Comparison of ENCODE assay signal across 16 cellular contexts in the genomic region with DNA sequence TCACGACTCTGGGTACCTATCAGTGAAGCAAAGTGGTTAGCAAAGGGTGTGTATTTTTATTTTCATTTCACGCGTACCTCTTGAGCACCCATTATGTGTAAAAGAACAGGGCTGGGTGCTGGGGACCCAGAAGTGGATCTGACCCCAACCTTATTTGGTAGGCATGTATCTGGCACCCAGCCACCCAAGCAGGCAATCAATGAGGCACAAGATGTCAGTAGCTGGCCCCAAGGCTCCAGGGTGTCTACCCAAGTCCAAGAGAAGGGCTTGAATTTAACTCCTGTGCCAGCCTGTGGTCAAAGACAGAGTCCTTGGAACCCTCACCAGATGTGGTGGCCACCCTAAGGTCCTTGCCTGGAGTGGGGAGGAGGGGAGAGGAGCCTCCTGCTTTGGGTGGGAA. TPM values are rescaled to one million over a fixed set of nuclear protein-coding genes. Genes with fewer than 3 reads are reported as not detected.
DNase-seq lines count a peak whose midpoint lies in the region; ATAC-seq, FAIRE-seq and TF ChIP-seq lines count a peak whose summit lies in the region.
"Had no signal": no experiment of that assay in that cellular context is flagged by ENCODE, and none has a peak within 500 bp of the region (broad histone marks: within the 10 kb centered on the region; RNA-seq: fewer than 3 reads in every experiment).

No MANE protein-coding gene starts in this region.

- ATAC-seq in activated CD4-positive, alpha-beta T cell treated with anti-CD3 and anti-CD28 coated beads for 36 hours, result no peak

- TF ChIP-seq CTCF in Peyer's patch (IDR thresholded peaks at IDR 0.05) (no peak), kidney (IDR thresholded peaks at IDR 0.05; ENCODE audit: borderline replicate concordance, extremely low read depth, insufficient read depth) (no peak), type B pancreatic cell (conservative IDR thresholded peaks at IDR 0.05) (no peak)

- H3K36me3 Mint-ChIP-seq in activated CD4-positive, alpha-beta T cell treated with anti-CD3 and anti-CD28 coated beads, Interleukin-2, amount 10 ng/mL, durations not matched to agents 7 days and 5 days (ENCODE audit: low read depth), result peaks cover 32% of the 10 kb centered on the region
- peaks cover 17% of the 10 kb centered on the region for H3K36me3 Mint-ChIP-seq in activated CD4-positive, alpha-beta T cell treated with anti-CD3 and anti-CD28 coated beads for 36 hours (ENCODE audit: low read depth)
- peaks cover 16% of the 10 kb centered on the region for H3K36me3 Mint-ChIP-seq in type B pancreatic cell

- H3K9me3 ChIP-seq in Peyer's patch, result no peaks in the 10 kb centered on the region
- H3K9me3 ChIP-seq in kidney (ENCODE audit: control insufficient read depth in 1 of 2, low read length in 2 of 2), result no peaks in the 10 kb centered on the region
- H3K9me3 ChIP-seq in subcutaneous abdominal adipose tissue (ENCODE audit: control insufficient read depth in 5 of 5, low read length in 5 of 5), result no peaks in the 10 kb centered on the region
- H3K9me3 ChIP-seq: HAP-1 had no signal

- peaks cover 57% of the 10 kb centered on the region for H3K4me1 Mint-ChIP-seq in activated CD4-positive, alpha-beta T cell treated with anti-CD3 and anti-CD28 coated beads, Interleukin-2, amount 10 ng/mL, durations not matched to agents 7 days and 5 days
- H3K4me1 Mint-ChIP-seq in activated CD4-positive, alpha-beta T cell treated with anti-CD3 and anti-CD28 coated beads for 36 hours, result peaks cover 54% of the 10 kb centered on the region
- H3K4me1 Mint-ChIP-seq in type B pancreatic cell (ENCODE audit: unreplicated experiment), result peaks cover 43% of the 10 kb centered on the region

- H3K27ac ChIP-seq in Peyer's patch, result peak overlapping the region in 3 of 4 donors; percentile 17 to 96 (median 25)
- H3K27ac ChIP-seq in kidney (ENCODE audit: low read depth in 2 of 2, low read length in 2 of 2), result no peak overlapping the region
- H3K27ac ChIP-seq in subcutaneous abdominal adipose tissue (ENCODE audit: low read depth, low read length), result peak overlapping the region; percentile 90

- H3K36me3 ChIP-seq in Peyer's patch, result peaks cover 0 to 17% (median 0%) of the 10 kb centered on the region in 3 donors
- H3K36me3 ChIP-seq in kidney (ENCODE audit: control insufficient read depth in 1 of 2, insufficient read depth in 2 of 2, low read length in 2 of 2), result peaks cover 4 to 11% of the 10 kb centered on the region in 2 donors
- H3K36me3 ChIP-seq in subcutaneous abdominal adipose tissue (ENCODE audit: control insufficient read depth in 5 of 5, insufficient read depth in 5 of 5, low read length in 5 of 5), result peaks cover 5 to 59% (median 35%) of the 10 kb centered on the region in 5 donors

- peaks cover 0 to 59% (median 28%) of the 10 kb centered on the region in 4 donors for H3K4me1 ChIP-seq in Peyer's patch
- H3K4me1 ChIP-seq in kidney (ENCODE audit: control insufficient read depth in 1 of 2, insufficient read depth in 1 of 2, low read depth in 1 of 2, low read length in 2 of 2), result peaks cover 19 to 37% of the 10 kb centered on the region in 2 donors
- H3K4me1 ChIP-seq in subcutaneous abdominal adipose tissue (ENCODE audit: control insufficient read depth in 5 of 5, insufficient read depth in 5 of 5, low read length in 5 of 5), result peaks cover 29 to 88% (median 84%) of the 10 kb centered on the region in 5 donors

- FAIRE-seq in kidney (lab: Jason Lieb, UNC), result no peak
- FAIRE-seq: GM12891 had no signal

- no peaks in the 10 kb centered on the region for H3K27me3 Mint-ChIP-seq in activated CD4-positive, alpha-beta T cell treated with anti-CD3 and anti-CD28 coated beads, Interleukin-2, amount 10 ng/mL, durations not matched to agents 7 days and 5 days
- no peaks in the 10 kb centered on the region for H3K27me3 Mint-ChIP-seq in activated CD4-positive, alpha-beta T cell treated with anti-CD3 and anti-CD28 coated beads for 36 hours
- H3K27me3 Mint-ChIP-seq in type B pancreatic cell, result no peaks in the 10 kb centered on the region

- POLR2A ChIA-PET in activated CD4-positive, alpha-beta T cell treated with anti-CD3 and anti-CD28 coated beads, Interleukin-2, amount 10 ng/mL, durations not matched to agents 7 days and 5 days (lab: Charles Lee), result no interaction called here
- POLR2A ChIA-PET in activated CD4-positive, alpha-beta T cell treated with anti-CD3 and anti-CD28 coated beads for 36 hours (lab: Charles Lee), result no interaction called here

- DNase-seq in activated CD4-positive, alpha-beta T cell treated with anti-CD3 and anti-CD28 coated beads, Interleukin-2, amount 10 ng/mL, durations not matched to agents 7 days and 5 days, result no peak
- DNase-seq in activated CD4-positive, alpha-beta T cell treated with anti-CD3 and anti-CD28 coated beads for 36 hours, result no peak
- DNase-seq in Peyer's patch (no peak), kidney (peak; percentile 39), GM03348 (ENCODE audit: low spot score) (no peak), islet precursor cell (no peak), type B pancreatic cell (ENCODE audit: extremely low spot score, unreplicated experiment) (no peak)
- DNase-seq: activated gamma-delta T cell; dermis blood vessel endothelial cell; KBM-7; NCI-H1417 treated with DMSO at 0.1 percent for 48 hours; NCI-H2227 treated with DMSO at 0.1 percent for 48 hours; NK-92 treated with Interleukin-12 subunit alpha and Interleukin-12 subunit beta, amount 100 ng/mL, for 24 hours had no signal

- H3K27me3 ChIP-seq in Peyer's patch (no peaks in the 10 kb centered on the region), subcutaneous abdominal adipose tissue (ENCODE audit: control insufficient read depth in 5 of 5, insufficient read depth in 4 of 5, low read length in 5 of 5) (no peaks in the 10 kb centered on the region)

- peak overlapping the region; percentile 61 for H3K27ac Mint-ChIP-seq in activated CD4-positive, alpha-beta T cell treated with anti-CD3 and anti-CD28 coated beads, Interleukin-2, amount 10 ng/mL, durations not matched to agents 7 days and 5 days
- no peak overlapping the region for H3K27ac Mint-ChIP-seq in activated CD4-positive, alpha-beta T cell treated with anti-CD3 and anti-CD28 coated beads for 36 hours
- H3K27ac Mint-ChIP-seq in type B pancreatic cell, result no peak overlapping the region

- intact Hi-C loops in activated CD4-positive, alpha-beta T cell treated with anti-CD3 and anti-CD28 coated beads for 36 hours (cut with DNase I, micrococcal nuclease), result no loop called here
- intact Hi-C loops in kidney (cut with DNase I), result loop anchor here (10.0 kb wide), 1 partner anchor 57 kb away; no protein-coding TSS in a partner anchor

- no peak for TF ChIP-seq POLR2A in Peyer's patch (IDR thresholded peaks at IDR 0.05)

- no peaks in the 10 kb centered on the region for H3K9me3 Mint-ChIP-seq in activated CD4-positive, alpha-beta T cell treated with anti-CD3 and anti-CD28 coated beads, Interleukin-2, amount 10 ng/mL, durations not matched to agents 7 days and 5 days
- H3K9me3 Mint-ChIP-seq in activated CD4-positive, alpha-beta T cell treated with anti-CD3 and anti-CD28 coated beads for 36 hours (ENCODE audit: low read depth), result no peaks in the 10 kb centered on the region
- no peaks in the 10 kb centered on the region for H3K9me3 Mint-ChIP-seq in type B pancreatic cell

- CTCF ChIA-PET in activated CD4-positive, alpha-beta T cell treated with anti-CD3 and anti-CD28 coated beads, Interleukin-2, amount 10 ng/mL, durations not matched to agents 7 days and 5 days (lab: Charles Lee), result interaction anchor here (1.0 to 1.6 kb wide), 2 partner anchors 11 to 17 kb away, joined by 3 to 4 read pairs; no protein-coding TSS in a partner anchor
- CTCF ChIA-PET in activated CD4-positive, alpha-beta T cell treated with anti-CD3 and anti-CD28 coated beads for 36 hours (lab: Charles Lee), result no interaction called here

- no peak overlapping the region for H3K4me3 ChIP-seq in Peyer's patch
- no peak overlapping the region for H3K4me3 ChIP-seq in kidney (ENCODE audit: low read length in 2 of 2)
- peak overlapping the region in 1 of 5 donors; percentile 19 for H3K4me3 ChIP-seq in subcutaneous abdominal adipose tissue (ENCODE audit: low read depth in 1 of 5, low read length in 5 of 5)
- H3K4me3 ChIP-seq: HAP-1 had no signal

- no peak overlapping the region for H3K4me3 Mint-ChIP-seq in activated CD4-positive, alpha-beta T cell treated with anti-CD3 and anti-CD28 coated beads, Interleukin-2, amount 10 ng/mL, durations not matched to agents 7 days and 5 days
- H3K4me3 Mint-ChIP-seq in activated CD4-positive, alpha-beta T cell treated with anti-CD3 and anti-CD28 coated beads for 36 hours, result no peak overlapping the region
- no peak overlapping the region for H3K4me3 Mint-ChIP-seq in type B pancreatic cell

- H3K9ac ChIP-seq in kidney (ENCODE audit: low read length in 2 of 2), result no peak overlapping the region
- H3K9ac ChIP-seq in subcutaneous abdominal adipose tissue (ENCODE audit: low read length in 5 of 5), result peak overlapping the region in 4 of 5 donors; percentile 7 to 51 (median 38)

RNA-seq across cellular contexts. Expression of a gene that starts 5.7 kb away (rescaled TPM):
- 10 to 100 TPM; 25.4 to 27.6 TPM for total RNA-seq in activated CD4-positive, alpha-beta T cell treated with anti-CD3 and anti-CD28 coated beads, Interleukin-2, amount 10 ng/mL, durations not matched to agents 7 days and 5 days
- total RNA-seq in activated CD4-positive, alpha-beta T cell treated with anti-CD3 and anti-CD28 coated beads for 36 hours, result 10 to 100 TPM; 11.4 to 13.3 TPM
- total RNA-seq in Peyer's patch (10 to 100 TPM in 1 of 4 donors, 1 to 10 TPM in 3; 4.7 to 18.2 (median 7.4) TPM), kidney (48.6 TPM), type B pancreatic cell (ENCODE audit: low replicate concordance) (10.1 and 11.2 TPM in 2 replicates)
- polyA plus RNA-seq in kidney (ENCODE audit: insufficient read depth, low read depth, low replicate concordance), result 12.0 TPM

RNA-seq across cellular contexts. Expression of a gene that starts 22.0 kb away (rescaled TPM):
- total RNA-seq in activated CD4-positive, alpha-beta T cell treated with anti-CD3 and anti-CD28 coated beads, Interleukin-2, amount 10 ng/mL, durations not matched to agents 7 days and 5 days, result 10 to 100 TPM; 56.8 to 66.1 TPM
- total RNA-seq in activated CD4-positive, alpha-beta T cell treated with anti-CD3 and anti-CD28 coated beads for 36 hours, result 10 to 100 TPM; 30.0 to 36.3 TPM
- total RNA-seq in Peyer's patch, result 1 to 10 TPM; 3.5 to 8.5 (median 6.9) TPM
- 2.0 TPM for total RNA-seq in kidney
- polyA plus RNA-seq in kidney (ENCODE audit: insufficient read depth, low read depth, low replicate concordance), result 0.47 TPM
- total RNA-seq in type B pancreatic cell (ENCODE audit: low replicate concordance), result 8.0 and 30.5 TPM in 2 replicates

Comparison
In these comparisons a context has a peak if more than half of its experiments do, and no peak if none do; other contexts are left out.
1. H3K27ac ChIP-seq: peak in Peyer's patch (3 of 4) and subcutaneous abdominal adipose tissue (single experiment); none in kidney (0 of 2).
2. H3K9ac ChIP-seq: peak in subcutaneous abdominal adipose tissue (4 of 5); none in kidney (0 of 2).